Comparison of ENCODE assay signal across 12 cellular contexts in genomic region chr9:136626740-136627642, GRCh38. TPM values are rescaled to one million over a fixed set of nuclear protein-coding genes. Genes with fewer than 3 reads are reported as not detected.
DNase-seq lines count a peak whose midpoint lies in the region; ATAC-seq and TF ChIP-seq lines count a peak whose summit lies in the region.
"Had no signal": no experiment of that assay in that cellular context is flagged by ENCODE, and none has a peak within 500 bp of the region (broad histone marks: within the 10 kb centered on the region; RNA-seq: fewer than 3 reads in every experiment).

No MANE protein-coding gene starts in this region.

- peaks cover 7% of the 10 kb centered on the region for H4K20me1 ChIP-seq in H9 (ENCODE audit: control insufficient read depth, insufficient read depth, insufficient read length)

- H3K18ac ChIP-seq in H9 (ENCODE audit: insufficient read length, low read depth, low read length) = no peak overlapping the region

- no peak overlapping the region for H4K5ac ChIP-seq in H9 (ENCODE audit: insufficient read length, low read depth, low read length)

- H2BK15ac ChIP-seq in H9 (ENCODE audit: low read depth, low read length) = no peak overlapping the region

- H3K27me3 ChIP-seq in A673 (replicated peaks; ENCODE audit: insufficient read depth, low read depth, low read length, poor library complexity) (no peaks in the 10 kb centered on the region), H9 (ENCODE audit: insufficient read depth, low read length) (no peaks in the 10 kb centered on the region), left lung (peaks cover 0 to 26% of the 10 kb centered on the region in 2 donors)

- no CpG with 5 or more reads among the region's 25 CpGs for WGBS in H9 (ENCODE audit: extremely low coverage, insufficient read length, low lambda C conversion rate)

- DNase-seq in A673 (ENCODE audit: low spot score) = no peak
- no peak for DNase-seq in H9
- no peak for DNase-seq in T-helper 17 cell
- peak in 1 of 2 donors; percentile 68 for DNase-seq in left lung
- no peak for DNase-seq in DMS114 treated with DMSO at 0.1 percent for 48 hours (lab: John Stamatoyannopoulos, UW; ENCODE audit: unreplicated experiment)
- no peak for DNase-seq in HT-29 (ENCODE audit: low spot score)
- DNase-seq: activated naive CD4-positive, alpha-beta T cell treated with Interleukin-2 at 50 U/mL for 16 hours; CD8-positive, alpha-beta T cell; midbrain had no signal

- H4K91ac ChIP-seq in H9 (ENCODE audit: insufficient read length, low read depth, low read length) = no peak overlapping the region

- no peaks in the 10 kb centered on the region for H3K9me3 Mint-ChIP-seq in H9
- no peaks in the 10 kb centered on the region for H3K9me3 Mint-ChIP-seq in stimulated activated memory B cell treated with anti-CD40 and anti-IgM and Interleukin-4, amounts not matched to agents 10 μg/mL and 1 μg/mL and 100 μg/mL, for 72 hours
- H3K9me3 Mint-ChIP-seq: CD8-positive, alpha-beta T cell; dendritic cell treated with granulocyte-macrophage colony-stimulating factor and Interleukin-4, amounts not matched to agents 40 ng/mL and 50 ng/mL, for 4 days had no signal

- H3K79me2 ChIP-seq in H9 (ENCODE audit: insufficient read depth, low read length) = no peaks in the 10 kb centered on the region

- H3K4me3 Mint-ChIP-seq in H9 (no peak overlapping the region), T-helper 17 cell (no peak overlapping the region)
- H3K4me3 Mint-ChIP-seq in stimulated activated memory B cell treated with anti-CD40 and anti-IgM and Interleukin-4, amounts not matched to agents 10 μg/mL and 1 μg/mL and 100 μg/mL, for 72 hours = no peak overlapping the region
- H3K4me3 Mint-ChIP-seq: CD8-positive, alpha-beta T cell; dendritic cell treated with granulocyte-macrophage colony-stimulating factor and Interleukin-4, amounts not matched to agents 40 ng/mL and 50 ng/mL, for 4 days had no signal

- H3T11ph ChIP-seq in H9 (ENCODE audit: low read length) = no peak overlapping the region

- no peaks in the 10 kb centered on the region for H3K36me3 ChIP-seq in A673 (ENCODE audit: insufficient read depth, low read length, poor library complexity, severe bottlenecking)
- H3K36me3 ChIP-seq in left lung = no peaks in the 10 kb centered on the region

- H3K27me3 Mint-ChIP-seq in H9 (ENCODE audit: low read depth) = peaks cover 2% of the 10 kb centered on the region; the same call in 1 of the 2 replicates
- peaks cover 10% of the 10 kb centered on the region for H3K27me3 Mint-ChIP-seq in T-helper 17 cell
- H3K27me3 Mint-ChIP-seq in stimulated activated memory B cell treated with anti-CD40 and anti-IgM and Interleukin-4, amounts not matched to agents 10 μg/mL and 1 μg/mL and 100 μg/mL, for 72 hours = peaks cover 46% of the 10 kb centered on the region

- no peaks in the 10 kb centered on the region for H3K9me3 ChIP-seq in A673 (ENCODE audit: low read depth, low read length, poor library complexity, severe bottlenecking)
- no peaks in the 10 kb centered on the region for H3K9me3 ChIP-seq in H9 (ENCODE audit: control insufficient read depth, low read depth, low read length)
- H3K9me3 ChIP-seq in T-helper 17 cell (ENCODE audit: control insufficient read depth, low read length, poor library complexity, severe bottlenecking) = no peaks in the 10 kb centered on the region
- no peaks in the 10 kb centered on the region for H3K9me3 ChIP-seq in left lung

- no peaks in the 10 kb centered on the region for H3K23me2 ChIP-seq in H9 (ENCODE audit: insufficient read length, low read depth, low read length, poor library complexity, severe bottlenecking)

- H3K36me3 Mint-ChIP-seq in H9 (ENCODE audit: insufficient read depth in 1 of 3, low read depth in 3 of 3) (no peaks in the 10 kb centered on the region), T-helper 17 cell (ENCODE audit: low read depth) (no peaks in the 10 kb centered on the region)
- no peaks in the 10 kb centered on the region for H3K36me3 Mint-ChIP-seq in stimulated activated memory B cell treated with anti-CD40 and anti-IgM and Interleukin-4, amounts not matched to agents 10 μg/mL and 1 μg/mL and 100 μg/mL, for 72 hours
- H3K36me3 Mint-ChIP-seq: CD8-positive, alpha-beta T cell had no signal

- TF ChIP-seq CTCF in A673 (conservative IDR thresholded peaks at IDR 0.05; ENCODE audit: low read depth, low read length) (0 out of 2 replicates have a peak, but pooled peaks have one; percentile 9), H9 (conservative IDR thresholded peaks at IDR 0.05) (peak; percentile 34; the same call in 1 of the 3 replicates), left lung (IDR thresholded peaks at IDR 0.05) (no peak)

- H4K8ac ChIP-seq in H9 (replicated peaks; ENCODE audit: insufficient read length, low read depth, low read length) = no peak overlapping the region

- 0 out of 4 replicates have a peak, but pooled peaks cover 0 to 2% of the 10 kb centered on the region in 2 experiments for H3K4me1 Mint-ChIP-seq in H9
- no peaks in the 10 kb centered on the region for H3K4me1 Mint-ChIP-seq in T-helper 17 cell
- H3K4me1 Mint-ChIP-seq in stimulated activated memory B cell treated with anti-CD40 and anti-IgM and Interleukin-4, amounts not matched to agents 10 μg/mL and 1 μg/mL and 100 μg/mL, for 72 hours = peaks cover 19% of the 10 kb centered on the region

- no peaks in the 10 kb centered on the region for H3K79me1 ChIP-seq in H9 (ENCODE audit: insufficient read depth, low read depth, low read length, poor library complexity, severe bottlenecking)

- no peak overlapping the region for H2BK20ac ChIP-seq in H9 (ENCODE audit: low read depth, low read length, poor library complexity, severe bottlenecking)

- no peak overlapping the region for H2BK5ac ChIP-seq in H9 (ENCODE audit: insufficient read length, low read length)

- CTCF ChIA-PET in A673 (lab: Charles Lee) = interaction anchor here (0.5 to 1.4 kb wide), 2 partner anchors 138 to 142 kb away, joined by 3 to 5 read pairs; no protein-coding TSS in a partner anchor

- ATAC-seq in T-helper 17 cell = no peak
- ATAC-seq in left lung = peak; percentile 26
- no peak for ATAC-seq in stimulated activated memory B cell treated with anti-CD40 and anti-IgM and Interleukin-4, amounts not matched to agents 10 μg/mL and 1 μg/mL and 100 μg/mL, for 72 hours
- ATAC-seq in GM18907 (IDR thresholded peaks at IDR 0.05; ENCODE audit: unreplicated experiment) = no peak
- ATAC-seq: CD8-positive, alpha-beta T cell had no signal

- no peak overlapping the region for H2AFZ ChIP-seq in H9 (ENCODE audit: low read length)

- H3K4me3 ChIP-seq in A673 (ENCODE audit: low read depth, low read length, poor library complexity, severe bottlenecking) (no peak overlapping the region), left lung (no peak overlapping the region)

- H3K27ac Mint-ChIP-seq in H9 (peak overlapping the region in 1 of 3 experiments; percentile 23; a peak in 1 of 7 replicates), T-helper 17 cell (peak overlapping the region; percentile 47)
- no peak overlapping the region for H3K27ac Mint-ChIP-seq in stimulated activated memory B cell treated with anti-CD40 and anti-IgM and Interleukin-4, amounts not matched to agents 10 μg/mL and 1 μg/mL and 100 μg/mL, for 72 hours
- H3K27ac Mint-ChIP-seq: CD8-positive, alpha-beta T cell had no signal

- BruUV-seq in A673 (replicated peaks; lab: Mats Ljungman, UMichigan) = no TSS peak

- intact Hi-C loops in A673 (cut with micrococcal nuclease; ENCODE audit: unreplicated experiment) (loop anchor here (10.0 kb wide), 1 partner anchor 82 kb away; the partner anchor contains the start of gene NOTCH1), left lung (cut with DNase I) (loop anchor here in 1 of 2 donors (5.0 kb wide), 1 partner anchor 140 kb away; no protein-coding TSS in a partner anchor)

- no peak overlapping the region for H3K9ac ChIP-seq in H9 (ENCODE audit: extremely low read depth, insufficient read length, low read length)

- H3K23ac ChIP-seq in H9 (ENCODE audit: insufficient read length, low read depth, low read length) = no peak overlapping the region

- no peak overlapping the region for H2BK120ac ChIP-seq in H9 (ENCODE audit: low read depth, low read length, poor library complexity, severe bottlenecking)

- H3K56ac ChIP-seq in H9 (ENCODE audit: insufficient read length, low read depth, low read length) = no peak overlapping the region

- no peak overlapping the region for H2AK5ac ChIP-seq in H9 (ENCODE audit: insufficient read length, low read length)

- H3K4me1 ChIP-seq in A673 (ENCODE audit: insufficient read depth, low read length, poor library complexity, severe bottlenecking) (peaks cover 19% of the 10 kb centered on the region), H9 (ENCODE audit: insufficient read depth, low read length) (no peaks in the 10 kb centered on the region), left lung (peaks cover 29 to 73% of the 10 kb centered on the region in 2 donors)

- H3K4ac ChIP-seq in H9 (ENCODE audit: low read depth, low read length) = no peak overlapping the region

- no peak overlapping the region for H3K14ac ChIP-seq in H9 (ENCODE audit: insufficient read depth, low read length)

- POLR2A ChIA-PET in A673 (lab: Charles Lee; ENCODE audit: low non-redundant PET) = no interaction called here

- H3K27ac ChIP-seq in A673 (ENCODE audit: low read depth, low read length, poor library complexity, severe bottlenecking) (no peak overlapping the region), H9 (ENCODE audit: insufficient read length, low read depth, low read length) (no peak overlapping the region), left lung (no peak overlapping the region)

- H2BK12ac ChIP-seq in H9 (ENCODE audit: insufficient read length, low read depth, low read length) = no peak overlapping the region

- H3K4me2 ChIP-seq in H9 (ENCODE audit: insufficient read depth, insufficient read length, low read length) = no peak overlapping the region

RNA-seq across cellular contexts. Expression of gene EGFL7, which starts 35.7 kb away (rescaled TPM):
- total RNA-seq in A673 (2021) (79.5 and 98.5 TPM in 2 replicates), H9 (2021) (37.7 and 38.0 TPM in 2 replicates), T-helper 17 cell (1 to 10 TPM in 1 of 2 donors, not detected in 1; 5.7 TPM), left lung (100 to 1,000 TPM; 105 to 165 TPM)
- 3.2 and 6.4 TPM in 2 replicates for total RNA-seq in HT-29 (2014; rRNA removed; shearing (Covaris generic))
- total RNA-seq: CD8-positive, alpha-beta T cell had no signal

Comparison
In these comparisons a context has a peak if more than half of its experiments do, and no peak if none do; other contexts are left out.
1. CTCF ChIP-seq: peak in A673 (single experiment) and H9 (single experiment); none in left lung (0 of 2).